In genomic region chr13:46071590-46072249, GRCh38 we compare ENCODE assay signal across 10 cellular contexts.
DNase-seq lines count a peak whose midpoint lies in the region; ATAC-seq lines count a peak whose summit lies in the region.
"Had no signal": no experiment of that assay in that cellular context is flagged by ENCODE, and none has a peak within 500 bp of the region (broad histone marks: within the 10 kb centered on the region; RNA-seq: fewer than 3 reads in every experiment).

No MANE protein-coding gene starts in this region.

- H3K36me3 ChIP-seq in effector memory CD4-positive, alpha-beta T cell (ENCODE audit: control insufficient read depth, insufficient read depth, low read length): no peaks in the 10 kb centered on the region

- no peaks in the 10 kb centered on the region for H3K4me1 ChIP-seq in effector memory CD4-positive, alpha-beta T cell (ENCODE audit: control insufficient read depth, insufficient read depth, low read length, poor library complexity, severe bottlenecking)

- H3K4me3 ChIP-seq in effector memory CD4-positive, alpha-beta T cell (ENCODE audit: insufficient read depth, low read depth, low read length, poor library complexity, severe bottlenecking): no peak overlapping the region

- ATAC-seq in GM18867 (IDR thresholded peaks at IDR 0.05; ENCODE audit: unreplicated experiment) (peak; percentile 92), GM21786 (IDR thresholded peaks at IDR 0.05; ENCODE audit: unreplicated experiment) (peak; percentile 90), HG03521 (IDR thresholded peaks at IDR 0.05; ENCODE audit: unreplicated experiment) (peak; percentile 80)

- H3K27ac ChIP-seq in effector memory CD4-positive, alpha-beta T cell (ENCODE audit: insufficient read depth, low read length, poor library complexity, severe bottlenecking): no peak overlapping the region

- peak; percentile 37 for DNase-seq in iPS-NIHi11 (ENCODE audit: low spot score)
- DNase-seq in AG08396 (ENCODE audit: low spot score): no peak
- DNase-seq in SHP77 (lab: John Stamatoyannopoulos, UW): no peak
- no peak for DNase-seq in effector memory CD4-positive, alpha-beta T cell
- no peak for DNase-seq in NCI-H2107 treated with DMSO at 0.1 percent for 48 hours (lab: John Stamatoyannopoulos, UW; ENCODE audit: unreplicated experiment)
- DNase-seq: GF-D8, KBM-7 had no signal

- no peaks in the 10 kb centered on the region for H3K9me3 ChIP-seq in effector memory CD4-positive, alpha-beta T cell (ENCODE audit: control insufficient read depth, low read length)

- H3K27me3 ChIP-seq in effector memory CD4-positive, alpha-beta T cell (replicated peaks; ENCODE audit: control insufficient read depth, insufficient read depth, low read length, poor library complexity, severe bottlenecking): no peaks in the 10 kb centered on the region
